ENCODE assay signal across 15 cellular contexts in genomic region chr3:12644297-12644937, GRCh38. TPM values are rescaled to one million over a fixed set of nuclear protein-coding genes. Genes with fewer than 3 reads are reported as not detected.
DNase-seq lines count a peak whose midpoint lies in the region; ATAC-seq and TF ChIP-seq lines count a peak whose summit lies in the region.
"Had no signal": no experiment of that assay in that cellular context is flagged by ENCODE, and none has a peak within 500 bp of the region (broad histone marks: within the 10 kb centered on the region; RNA-seq: fewer than 3 reads in every experiment).

No MANE protein-coding gene starts in this region.

- H3K4me1 ChIP-seq in SK-N-SH (ENCODE audit: control insufficient read depth in 1 of 2, insufficient read depth in 2 of 2, low read depth in 1 of 2, low read length in 1 of 2): peaks cover 0 to 25% of the 10 kb centered on the region in 2 experiments; a peak in 1 of 4 replicates

- H3K27ac Mint-ChIP-seq in T-helper 2 cell treated with Interferon-gamma antibody and Interleukin-4, amounts not matched to agents 5 μg/mL and 100 μg/mL, for 36 hours: no peak overlapping the region
- H3K27ac Mint-ChIP-seq: activated CD4-positive, alpha-beta T cell treated with anti-CD3 and anti-CD28 coated beads for 36 hours; H9 had no signal

- H3K9ac ChIP-seq in SK-N-SH: no peak overlapping the region

- H3K4me2 ChIP-seq in SK-N-SH: peak overlapping the region; percentile 43; the same call in 1 of the 2 replicates
- H3K4me2 ChIP-seq: hepatocyte had no signal

- peak overlapping the region in 1 of 2 experiments; percentile 43; a peak in 2 of 4 replicates for H3K27ac ChIP-seq in SK-N-SH (ENCODE audit: low read depth in 2 of 2, low read length in 1 of 2)
- H3K27ac ChIP-seq: hepatocyte, SJCRH30 had no signal

- peaks cover 100% of the 10 kb centered on the region for H3K79me2 ChIP-seq in SK-N-SH (ENCODE audit: insufficient read depth)

- H2AFZ ChIP-seq in SK-N-SH (ENCODE audit: low read depth): no peak overlapping the region
- H2AFZ ChIP-seq: hepatocyte had no signal

- TF ChIP-seq EP300 in SK-N-SH (IDR thresholded peaks at IDR 0.05; ENCODE audit: borderline replicate concordance in 1 of 2, low read depth in 1 of 2, low read length in 1 of 2): no peak

- H3K27me3 ChIP-seq in SK-N-SH (ENCODE audit: insufficient read depth): no peaks in the 10 kb centered on the region
- H3K27me3 ChIP-seq: hepatocyte, SJCRH30 had no signal

- peaks cover 12% of the 10 kb centered on the region for H3F3A ChIP-seq in SK-N-SH (replicated peaks; ENCODE audit: insufficient read depth)

- H3K4me3 Mint-ChIP-seq in T-helper 2 cell treated with Interferon-gamma antibody and Interleukin-4, amounts not matched to agents 5 μg/mL and 100 μg/mL, for 36 hours: no peak overlapping the region
- H3K4me3 Mint-ChIP-seq: activated CD4-positive, alpha-beta T cell treated with anti-CD3 and anti-CD28 coated beads for 36 hours; H9 had no signal

- TF ChIP-seq CTCF in SK-N-SH (IDR thresholded peaks at IDR 0.05): no peak

- CTCF ChIA-PET in SK-N-SH (lab: Yijun Ruan, JAX): interaction anchor here (1.3 kb wide), 1 partner anchor 12 kb away, joined by 4 read pairs; no protein-coding TSS in a partner anchor

- no peaks in the 10 kb centered on the region for H3K36me3 ChIP-seq in SK-N-SH (replicated peaks in 1 of 2; ENCODE audit: control insufficient read depth in 1 of 2, insufficient read depth in 2 of 2, low read length in 1 of 2)
- H3K36me3 ChIP-seq: SJCRH30 had no signal

- peaks cover 6% of the 10 kb centered on the region for H3K4me1 Mint-ChIP-seq in T-helper 2 cell treated with Interferon-gamma antibody and Interleukin-4, amounts not matched to agents 5 μg/mL and 100 μg/mL, for 36 hours (ENCODE audit: low read depth)

- peaks cover 16% of the 10 kb centered on the region for H3K36me3 Mint-ChIP-seq in T-helper 2 cell treated with Interferon-gamma antibody and Interleukin-4, amounts not matched to agents 5 μg/mL and 100 μg/mL, for 36 hours (ENCODE audit: low read depth)

- H3K9me2 ChIP-seq in SK-N-SH: no peaks in the 10 kb centered on the region

- no peak for TF ChIP-seq RAD21 in SK-N-SH (IDR thresholded peaks at IDR 0.05; ENCODE audit: low read length)

- H3K27me3 Mint-ChIP-seq in T-helper 2 cell treated with Interferon-gamma antibody and Interleukin-4, amounts not matched to agents 5 μg/mL and 100 μg/mL, for 36 hours (ENCODE audit: low read depth): no peaks in the 10 kb centered on the region
- H3K27me3 Mint-ChIP-seq: activated CD4-positive, alpha-beta T cell treated with anti-CD3 and anti-CD28 coated beads for 36 hours had no signal

- intact Hi-C loops in Right ventricle myocardium superior (cut with DNase I): no loop called here

- H3K4me3 ChIP-seq in SK-N-SH (ENCODE audit: low read depth in 2 of 2, low read length in 1 of 2) (0 out of 4 replicates have a peak overlapping the region, but pooled peaks of 1 of the 2 experiments have one; percentile 5), skeletal muscle cell (ENCODE audit: low read depth, low read length) (no peak overlapping the region)
- H3K4me3 ChIP-seq: hepatocyte, SJCRH30 had no signal

- no peaks in the 10 kb centered on the region for H3K9me3 ChIP-seq in SK-N-SH

- peaks cover 87% of the 10 kb centered on the region for H4K20me1 ChIP-seq in SK-N-SH (ENCODE audit: insufficient read depth)

- peak; percentile 82 for DNase-seq in EL
- DNase-seq in SK-N-SH: no peak
- DNase-seq in Right ventricle myocardium superior: no peak
- peak; percentile 41 for DNase-seq in skeletal muscle cell (ENCODE audit: low read depth)
- DNase-seq in CD1c-positive myeloid dendritic cell (ENCODE audit: extremely low spot score): no peak
- no peak for DNase-seq in T-helper 2 cell treated with Interferon-gamma antibody and Interleukin-4, amounts not matched to agents 5 μg/mL and 100 μg/mL, for 36 hours (ENCODE audit: low spot score)
- no peak for DNase-seq in LoVo (ENCODE audit: low spot score)
- DNase-seq: activated CD4-positive, alpha-beta T cell treated with anti-CD3 and anti-CD28 coated beads for 36 hours; activated effector memory CD4-positive, alpha-beta T cell treated with Interleukin-2 at 50 U/mL for 16 hours; H9; MV-4-11; NCI-H510A; SJCRH30 had no signal

- peak; percentile 42 for ATAC-seq in Right ventricle myocardium superior (ENCODE audit: poor library complexity)
- no peak for ATAC-seq in HG02870 (IDR thresholded peaks at IDR 0.05; ENCODE audit: unreplicated experiment)
- ATAC-seq: activated CD4-positive, alpha-beta T cell treated with anti-CD3 and anti-CD28 coated beads for 36 hours had no signal

- WGBS in SK-N-SH (ENCODE audit: low lambda C conversion rate): 74% methylated on average over 6 of the region's 6 CpGs

- H3K9me3 Mint-ChIP-seq in T-helper 2 cell treated with Interferon-gamma antibody and Interleukin-4, amounts not matched to agents 5 μg/mL and 100 μg/mL, for 36 hours: peaks cover 6% of the 10 kb centered on the region

- POLR2A ChIA-PET in SK-N-SH (lab: Yijun Ruan, JAX): no interaction called here

TF ChIP-seq in SK-N-SH, 30 proteins besides CTCF, POLR2A, EP300 and RAD21:
- TF ChIP-seq JUND (IDR thresholded peaks at IDR 0.05): peak; percentile 31
- TF ChIP-seq NFIC (IDR thresholded peaks at IDR 0.05; ENCODE audit: borderline replicate concordance): peak; percentile 32; the same call in 1 of the 2 replicates
- TF ChIP-seq TAF1 (IDR thresholded peaks at IDR 0.05; ENCODE audit: borderline replicate concordance, low read depth, low read length): no peak
- peak; percentile 35; the same call in 1 of the 2 replicates for TF ChIP-seq TCF12 (IDR thresholded peaks at IDR 0.05)
- no peak for TF ChIP-seq GATA2 (CRISPR knock-in tag; IDR thresholded peaks at IDR 0.05)
- no peak for TF ChIP-seq IRF3 (IDR thresholded peaks at IDR 0.05; ENCODE audit: low read depth, low read length)
- TF ChIP-seq RFX5 (IDR thresholded peaks at IDR 0.05; ENCODE audit: low read length): no peak
- TF ChIP-seq FOXJ3 (CRISPR knock-in tag; IDR thresholded peaks at IDR 0.05): no peak
- no peak for TF ChIP-seq RXRA (IDR thresholded peaks at IDR 0.05; ENCODE audit: borderline replicate concordance, low read depth)
- peak; percentile 67 for TF ChIP-seq FOSL2 (IDR thresholded peaks at IDR 0.05; ENCODE audit: borderline replicate concordance, low read depth)
- TF ChIP-seq ELF1 (IDR thresholded peaks at IDR 0.05): no peak
- no peak for TF ChIP-seq SMC3 (IDR thresholded peaks at IDR 0.05; ENCODE audit: low read depth, low read length)
- no peak for TF ChIP-seq FOXM1 (IDR thresholded peaks at IDR 0.05; ENCODE audit: low read depth)
TF ChIP-seq in SK-N-SH: peak in this region for 4.

RNA-seq across cellular contexts. Expression of gene RAF1, which starts 19.5 kb away (rescaled TPM):
- 58.7 and 82.3 TPM in 2 replicates for polyA plus RNA-seq in SK-N-SH (2012; rRNA removed)
- 39.8 and 52.9 TPM in 2 replicates for polyA plus RNA-seq in SK-N-SH (2012; cell fraction: cytosol; rRNA removed)
- 98.4 and 158 TPM in 2 replicates for polyA plus RNA-seq in SK-N-SH (2012; cell fraction: nucleus; rRNA removed)
- total RNA-seq in Right ventricle myocardium superior: 142 TPM

Comparison
In these comparisons a context has a peak if more than half of its experiments do, and no peak if none do; other contexts are left out.
1. DNase-seq: peak in EL (single experiment) and skeletal muscle cell (single experiment); none in SK-N-SH (single experiment), Right ventricle myocardium superior (single experiment), CD1c-positive myeloid dendritic cell (single experiment), T-helper 2 cell treated with Interferon-gamma antibody and Interleukin-4, amounts not matched to agents 5 μg/mL and 100 μg/mL, for 36 hours (single experiment) and LoVo (single experiment).